9 cellular contexts compared by ENCODE assay signal in the genomic region with DNA sequence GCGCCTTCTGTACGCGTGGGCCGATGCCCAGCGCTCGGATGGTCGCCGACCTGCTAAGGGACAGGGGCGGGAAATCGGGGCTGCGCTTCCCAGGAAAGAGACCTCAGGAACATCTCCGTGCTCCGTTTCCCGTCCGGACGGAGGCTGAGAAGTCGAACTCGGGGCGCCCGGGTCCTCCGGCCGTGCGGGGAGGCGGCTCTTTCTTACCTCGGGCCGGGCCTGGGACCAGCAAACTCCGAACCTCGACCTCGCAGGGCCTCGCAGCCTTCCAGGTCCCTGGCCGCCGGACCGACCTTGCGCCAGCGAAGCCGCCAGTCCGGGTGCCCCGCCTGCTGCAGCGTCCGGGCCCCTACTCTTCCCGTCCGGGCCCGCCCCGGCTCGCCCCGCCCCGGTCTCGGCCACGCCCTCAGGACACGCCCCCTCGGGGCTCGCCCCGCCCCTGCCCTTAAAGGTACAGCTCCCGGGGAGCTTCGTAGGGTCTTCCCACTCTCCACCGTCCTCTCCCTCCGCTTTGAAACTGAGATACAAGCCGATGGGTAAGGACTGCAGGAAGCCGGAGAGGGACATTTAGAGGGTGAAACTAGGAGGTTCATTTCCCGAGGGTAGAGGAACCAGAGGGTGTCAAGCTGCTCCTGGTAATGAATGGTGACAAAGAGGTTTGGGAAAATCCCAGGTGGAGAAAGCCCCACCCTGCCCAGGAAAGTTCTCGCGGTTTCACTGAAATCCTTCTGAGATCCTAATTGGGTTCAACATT. TPM values are rescaled to one million over a fixed set of nuclear protein-coding genes. Genes with fewer than 3 reads are reported as not detected.
A peak's percentile ranks its signal among the peaks of the same experiment; 100 is the strongest.
DNase-seq lines count a peak whose midpoint lies in the region; ATAC-seq and TF ChIP-seq lines count a peak whose summit lies in the region.
"Had no signal": no experiment of that assay in that cellular context is flagged by ENCODE, and none has a peak within 500 bp of the region (broad histone marks: within the 10 kb centered on the region; RNA-seq: fewer than 3 reads in every experiment).

A gene (minus strand): TSS at position 324 of the 754 bp plus-strand sequence. CDS start 2,231 bp downstream, outside the sequence.

- H3K27me3 ChIP-seq in body of pancreas (no peaks in the 10 kb centered on the region), iPS DF 6.9 (ENCODE audit: control insufficient read depth, insufficient read depth, low read length) (no peaks in the 10 kb centered on the region; the same call in 1 of the 2 replicates), gastrocnemius medialis (no peaks in the 10 kb centered on the region)

- H3K4me1 ChIP-seq in body of pancreas (peaks cover 25% of the 10 kb centered on the region), iPS DF 6.9 (ENCODE audit: control insufficient read depth, insufficient read depth, low read length) (peaks cover 2% of the 10 kb centered on the region; the same call in 1 of the 2 replicates), gastrocnemius medialis (peaks cover 11 to 16% of the 10 kb centered on the region in 2 donors)

- H3K36me3 ChIP-seq in body of pancreas (replicated peaks in 1 of 2; ENCODE audit: insufficient read depth in 1 of 2, low read depth in 2 of 2) (peaks cover 0 to 2% of the 10 kb centered on the region in 2 donors), iPS DF 6.9 (ENCODE audit: control insufficient read depth, insufficient read depth, low read length) (no peaks in the 10 kb centered on the region), gastrocnemius medialis (peaks cover 0 to 17% of the 10 kb centered on the region in 2 donors)

- H3K27ac ChIP-seq in body of pancreas (peak within 1 kb of the TSS; percentile 59 to 83 (median 74)), iPS DF 6.9 (ENCODE audit: low read length) (no peak within 1 kb of the TSS), gastrocnemius medialis (peak within 1 kb of the TSS; percentile 80 to 85 (median 82))
- H3K27ac ChIP-seq: 22Rv1 had no signal

- 0 to 1% methylated on average over 23 to 50 of the region's 62 CpGs for WGBS in body of pancreas, 2 donors
- WGBS in iPS DF 6.9 (ENCODE audit: insufficient coverage, insufficient read length): no CpG with 5 or more reads among the region's 62 CpGs

- DNase-seq in DMS 273 (lab: John Stamatoyannopoulos, UW; ENCODE audit: unreplicated experiment) (peak; percentile 82), DMS 273 treated with DMSO at 0.1 percent for 48 hours (lab: John Stamatoyannopoulos, UW) (no peak), NCI-H2029 (lab: John Stamatoyannopoulos, UW) (peak; percentile 31), UCSD-AML1 (lab: John Stamatoyannopoulos, UW; ENCODE audit: unreplicated experiment) (peak; percentile 88), body of pancreas (peak; percentile 88 to 91 (median 90)), iPS DF 6.9 (ENCODE audit: low read depth, low spot score) (no peak), gastrocnemius medialis (peak; percentile 74 to 85)

- peak within 1 kb of the TSS; percentile 18 to 55 for H3K4me3 ChIP-seq in body of pancreas
- peak within 1 kb of the TSS; percentile 57; the same call in 1 of the 2 replicates for H3K4me3 ChIP-seq in iPS DF 6.9 (ENCODE audit: low read length)
- peak within 1 kb of the TSS; percentile 77 to 85 (median 82) for H3K4me3 ChIP-seq in gastrocnemius medialis

- in situ Hi-C loops in gastrocnemius medialis (cut with MboI; ENCODE audit: low sequenced_read_pairs in 4 of 4): loop anchor here in 1 of 4 donors (10.0 kb wide), 1 partner anchor 150 kb away; a partner anchor contains a TSS

- H3K9me3 ChIP-seq in body of pancreas (no peaks in the 10 kb centered on the region), iPS DF 6.9 (ENCODE audit: control insufficient read depth, insufficient read depth, low read length) (no peaks in the 10 kb centered on the region), gastrocnemius medialis (no peaks in the 10 kb centered on the region)

- peak; percentile 87 to 94 (median 88) for TF ChIP-seq POLR2A in body of pancreas (IDR thresholded peaks at IDR 0.05)
- peak; percentile 89 to 92 for TF ChIP-seq POLR2A in gastrocnemius medialis (IDR thresholded peaks at IDR 0.05)

- TF ChIP-seq CTCF in body of pancreas (IDR thresholded peaks at IDR 0.05) (no peak), gastrocnemius medialis (IDR thresholded peaks at IDR 0.05 in 4 of 5, conservative IDR thresholded peaks at IDR 0.05 in 1 of 5) (no peak)

- intact Hi-C loops in body of pancreas (cut with DNase I): no loop called here
- intact Hi-C loops in gastrocnemius medialis (cut with DNase I; ENCODE audit: low total_unique reads): loop anchor here (1.0 to 10.0 kb wide), 2 partner anchors 23 to 140 kb away; a partner anchor contains a TSS

- ATAC-seq in HG02763 (IDR thresholded peaks at IDR 0.05; ENCODE audit: unreplicated experiment) (peak; percentile 96), body of pancreas (peak; percentile 98), gastrocnemius medialis (peak; percentile 90 to 95)

RNA-seq across cellular contexts. Expression of the gene that starts here (rescaled TPM):
- total RNA-seq in body of pancreas (10 to 100 TPM; 25.2 to 44.2 TPM), gastrocnemius medialis (10 to 100 TPM in 3 of 4 donors, 1 to 10 TPM in 1; 8.2 to 21.2 (median 14.5) TPM)

Comparison
In these comparisons a context has a peak if more than half of its experiments do, and no peak if none do; other contexts are left out.
1. DNase-seq: peak in DMS 273 (single experiment), NCI-H2029 (single experiment), UCSD-AML1 (single experiment), body of pancreas (4 of 4) and gastrocnemius medialis (2 of 2); none in DMS 273 treated with DMSO at 0.1 percent for 48 hours (single experiment) and iPS DF 6.9 (single experiment).
2. Peak in every context shown above with its lines, with median percentiles within 50 percentile points of each other: ATAC-seq and H3K4me3 ChIP-seq.